In genomic region chr21:34483854-34484253, GRCh38 we compare ENCODE assay signal across 1 cellular context. TPM values are rescaled to one million over a fixed set of nuclear protein-coding genes. Genes with fewer than 3 reads are reported as not detected.
"Had no signal": no experiment of that assay in that cellular context is flagged by ENCODE, and none has a peak within 500 bp of the region (broad histone marks: within the 10 kb centered on the region; RNA-seq: fewer than 3 reads in every experiment).

No MANE protein-coding gene starts in this region.

RNA-seq across cellular contexts. Expression of gene KCNE1, which starts 28.2 kb away (rescaled TPM):
- polyA plus RNA-seq: neural cell had no signal
